In genomic region chr15:66114863-66115425, GRCh38 we compare ENCODE assay signal across 19 cellular contexts.
DNase-seq lines count a peak whose midpoint lies in the region; TF ChIP-seq lines count a peak whose summit lies in the region.
"Had no signal": no experiment of that assay in that cellular context is flagged by ENCODE, and none has a peak within 500 bp of the region (broad histone marks: within the 10 kb centered on the region; RNA-seq: fewer than 3 reads in every experiment).

No MANE protein-coding gene starts in this region.

- H3K9me2 ChIP-seq in OCI-LY7 (ENCODE audit: insufficient read depth, low read length), result no peaks in the 10 kb centered on the region

- no peaks in the 10 kb centered on the region for H3K36me3 ChIP-seq in OCI-LY7 (ENCODE audit: insufficient read depth, low read length)
- no peaks in the 10 kb centered on the region for H3K36me3 ChIP-seq in thymus (ENCODE audit: control insufficient read depth, insufficient read depth)
- H3K36me3 ChIP-seq: sigmoid colon, transverse colon had no signal

- no TSS peak for BruUV-seq in OCI-LY7 (replicated peaks; lab: Mats Ljungman, UMichigan)

- POLR2A ChIA-PET in OCI-LY7 (lab: Charles Lee), result interaction anchor here (2.1 kb wide), 1 partner anchor 71 kb away, joined by 5 read pairs; no protein-coding TSS in a partner anchor

- TF ChIP-seq CTCF in OCI-LY7 (conservative IDR thresholded peaks at IDR 0.05; ENCODE audit: low read length) (no peak), epithelial cell of esophagus (IDR thresholded peaks at IDR 0.05; ENCODE audit: insufficient read depth, low read depth, low read length, missing control alignments) (no peak)

- H3K9me3 ChIP-seq in OCI-LY7 (ENCODE audit: low read length) (no peaks in the 10 kb centered on the region), thymus (ENCODE audit: control insufficient read depth) (no peaks in the 10 kb centered on the region)
- H3K9me3 ChIP-seq: sigmoid colon, transverse colon had no signal

- WGBS in thymus, result 96% methylated on average over 8 of the region's 8 CpGs

- intact Hi-C loops in OCI-LY7 (cut with micrococcal nuclease; ENCODE audit: unreplicated experiment) (loop anchor here (10.0 kb wide), 1 partner anchor 170 kb away; no protein-coding TSS in a partner anchor), posterior vena cava (cut with DNase I) (no loop called here)

- no peak overlapping the region for H3K27ac ChIP-seq in OCI-LY7 (ENCODE audit: low read depth, low read length, poor library complexity, severe bottlenecking)
- H3K27ac ChIP-seq in thymus (ENCODE audit: low read depth), result peak overlapping the region; percentile 47
- H3K27ac ChIP-seq: 22Rv1, GM23248, sigmoid colon, transverse colon had no signal

- H2AFZ ChIP-seq in OCI-LY7 (ENCODE audit: low read length), result peak overlapping the region; percentile 53; the same call in 1 of the 2 replicates
- H2AFZ ChIP-seq: GM23248 had no signal

- H4K20me1 ChIP-seq in OCI-LY7 (ENCODE audit: insufficient read depth, low read length), result no peaks in the 10 kb centered on the region

- DNase-seq in NCI-H82 (lab: John Stamatoyannopoulos, UW), result peak; percentile 58
- no peak for DNase-seq in NCI-H82 treated with DMSO at 0.1 percent for 48 hours (lab: John Stamatoyannopoulos, UW; ENCODE audit: unreplicated experiment)
- no peak for DNase-seq in OCI-LY7 (ENCODE audit: low spot score)
- peak; percentile 67 for DNase-seq in epithelial cell of esophagus (ENCODE audit: low read depth)
- DNase-seq in hippocampal formation (lab: John Stamatoyannopoulos, UW), result no peak
- DNase-seq in posterior vena cava (ENCODE audit: low spot score), result no peak
- DNase-seq in SIG-M5 treated with dmso at 0.1 percent for 504 hours (lab: John Stamatoyannopoulos, UW; ENCODE audit: unreplicated experiment), result no peak
- DNase-seq: activated CD8-positive, alpha-beta memory T cell treated with anti-CD3 and anti-CD28 coated beads for 24 hours; cortex of kidney; erythroblast; glutamatergic neuron; GM23248; NCI-H1930; SHP77; sigmoid colon; stimulated activated CD4-positive, alpha-beta T cell treated with anti-CD3 and anti-CD28 coated beads, Interleukin-4, amount 100 ng/mL, for 1 hour had no signal

- H3K4me3 ChIP-seq in OCI-LY7 (ENCODE audit: low read depth, low read length, poor library complexity, severe bottlenecking) (no peak overlapping the region), epithelial cell of esophagus (ENCODE audit: low read length) (no peak overlapping the region), thymus (ENCODE audit: low read length) (no peak overlapping the region)
- H3K4me3 ChIP-seq: GM23248, sigmoid colon, transverse colon had no signal

- H3K79me2 ChIP-seq in OCI-LY7 (ENCODE audit: insufficient read depth, low read depth, low read length), result no peaks in the 10 kb centered on the region

- H3K4me1 ChIP-seq in OCI-LY7 (ENCODE audit: insufficient read depth, low read length, poor library complexity, severe bottlenecking), result peaks cover 33% of the 10 kb centered on the region
- peaks cover 12% of the 10 kb centered on the region for H3K4me1 ChIP-seq in thymus (ENCODE audit: control insufficient read depth, insufficient read depth, low read length)
- H3K4me1 ChIP-seq: sigmoid colon, transverse colon had no signal

- CTCF ChIA-PET in OCI-LY7 (lab: Charles Lee; ENCODE audit: unreplicated experiment), result no interaction called here

- H3K27me3 ChIP-seq in thymus (ENCODE audit: control insufficient read depth, insufficient read depth), result no peaks in the 10 kb centered on the region

- H3K4me2 ChIP-seq in OCI-LY7 (ENCODE audit: low read length), result no peak overlapping the region

Comparison
In these comparisons a context has a peak if more than half of its experiments do, and no peak if none do; other contexts are left out.
1. DNase-seq: peak in NCI-H82 (single experiment) and epithelial cell of esophagus (single experiment); none in NCI-H82 treated with DMSO at 0.1 percent for 48 hours (single experiment), OCI-LY7 (single experiment), hippocampal formation (0 of 2), posterior vena cava (single experiment) and SIG-M5 treated with dmso at 0.1 percent for 504 hours (single experiment).